ENCODE assay signal across 9 cellular contexts in genomic region chr10:72255977-72256729, GRCh38. TPM values are rescaled to one million over a fixed set of nuclear protein-coding genes. Genes with fewer than 3 reads are reported as not detected.
DNase-seq lines count a peak whose midpoint lies in the region; ATAC-seq and TF ChIP-seq lines count a peak whose summit lies in the region.
"Had no signal": no experiment of that assay in that cellular context is flagged by ENCODE, and none has a peak within 500 bp of the region (broad histone marks: within the 10 kb centered on the region; RNA-seq: fewer than 3 reads in every experiment).

No MANE protein-coding gene starts in this region.

- no peaks in the 10 kb centered on the region for H3K9me3 ChIP-seq in right atrium auricular region

- H3K9me3 Mint-ChIP-seq in MCF 10A (ENCODE audit: unreplicated experiment) (no peaks in the 10 kb centered on the region), natural killer cell (no peaks in the 10 kb centered on the region)

- H3K36me3 Mint-ChIP-seq in MCF 10A (ENCODE audit: insufficient read depth, unreplicated experiment) (no peaks in the 10 kb centered on the region), natural killer cell (no peaks in the 10 kb centered on the region)

- intact Hi-C loops in left cardiac atrium (cut with DNase I) (loop anchor here in 1 of 2 donors (2.0 kb wide), 1 partner anchor 17 kb away; the partner anchor contains the start of gene DDIT4), MCF 10A (cut with micrococcal nuclease) (no loop called here), natural killer cell (cut with micrococcal nuclease) (no loop called here)

- peaks cover 5 to 89% of the 10 kb centered on the region in 2 donors for H3K4me1 ChIP-seq in right atrium auricular region
- no peaks in the 10 kb centered on the region for H3K4me1 ChIP-seq in urinary bladder (ENCODE audit: insufficient read depth)

- H3K4me3 ChIP-seq in right atrium auricular region (no peak overlapping the region), urinary bladder (ENCODE audit: low read depth, low read length) (no peak overlapping the region)

- H3K4me3 Mint-ChIP-seq in MCF 10A (ENCODE audit: unreplicated experiment) = peak overlapping the region; percentile 28
- peak overlapping the region; percentile 18 for H3K4me3 Mint-ChIP-seq in natural killer cell

- H3K27ac Mint-ChIP-seq in MCF 10A (ENCODE audit: low read depth, unreplicated experiment) = peak overlapping the region; percentile 88
- peak overlapping the region; percentile 70 to 96 for H3K27ac Mint-ChIP-seq in natural killer cell

- POLR2A ChIA-PET in MCF 10A (lab: Yijun Ruan, JAX) = interaction anchor here (0.6 to 27.1 kb wide), 20 partner anchors 8 to 997 kb away, joined by 3 to 902 read pairs (median 9); partner anchors contain the start of genes ANAPC16, ASCC1, DDIT4 and MRPS16

- no peaks in the 10 kb centered on the region for H3K27me3 ChIP-seq in right atrium auricular region

- ATAC-seq in left cardiac atrium (no peak), natural killer cell (no peak)

- DNase-seq in right atrium auricular region (ENCODE audit: low spot score) (no peak), left cardiac atrium (no peak), MCF 10A (ENCODE audit: unreplicated experiment) (peak; percentile 81), natural killer cell (no peak), NCI-H1048 (lab: John Stamatoyannopoulos, UW) (no peak), A172 (ENCODE audit: low spot score) (no peak), NAMALWA (ENCODE audit: low spot score) (no peak)
- DNase-seq: NCI-H524 had no signal

- BruUV-seq in MCF 10A (replicated peaks; lab: Mats Ljungman, UMichigan) = no TSS peak

- 92% methylated on average over 6 of the region's 6 CpGs for WGBS in urinary bladder

- H3K4me1 Mint-ChIP-seq in MCF 10A (ENCODE audit: insufficient read depth, unreplicated experiment) = peaks cover 52% of the 10 kb centered on the region
- H3K4me1 Mint-ChIP-seq in natural killer cell = peaks cover 58 to 81% of the 10 kb centered on the region in 2 donors

- H3K36me3 ChIP-seq in right atrium auricular region (no peaks in the 10 kb centered on the region), urinary bladder (ENCODE audit: insufficient read depth) (no peaks in the 10 kb centered on the region)

- H3K27ac ChIP-seq in right atrium auricular region (peak overlapping the region; percentile 91 to 96), urinary bladder (ENCODE audit: low read depth) (peak overlapping the region; percentile 92)

- TF ChIP-seq CTCF in right atrium auricular region (IDR thresholded peaks at IDR 0.05) (no peak), MCF 10A (IDR thresholded peaks at IDR 0.05; ENCODE audit: unreplicated experiment) (no peak), natural killer cell (IDR thresholded peaks at IDR 0.05) (no peak)

- H3K27me3 Mint-ChIP-seq in MCF 10A (ENCODE audit: insufficient read depth, unreplicated experiment) = no peaks in the 10 kb centered on the region
- no peaks in the 10 kb centered on the region for H3K27me3 Mint-ChIP-seq in natural killer cell (ENCODE audit: low read depth in 2 of 2)

- CTCF ChIA-PET in MCF 10A (lab: Yijun Ruan, JAX) = interaction anchor here (0.5 to 4.5 kb wide), 5 partner anchors 18 to 405 kb away, joined by 3 to 23 read pairs (median 4); partner anchors contain the start of genes DDIT4 and PSAP

RNA-seq across cellular contexts. Expression of gene DDIT4, which starts 17.6 kb away (rescaled TPM):
- total RNA-seq in right atrium auricular region = 100 to 1,000 TPM; 100 to 136 TPM
- total RNA-seq in left cardiac atrium = 100 to 1,000 TPM in 1 of 2 donors, 10 to 100 TPM in 1; 88.8 to 112 TPM
- total RNA-seq in MCF 10A (2022) = 698 and 872 TPM in 2 replicates
- total RNA-seq in natural killer cell = 100 to 1,000 TPM; 174 to 232 (median 200) TPM
- total RNA-seq in urinary bladder = 137 TPM
- polyA plus RNA-seq in urinary bladder = 277 TPM
- total RNA-seq in A172 (2014; rRNA removed; shearing (Covaris generic)) = 7.8 and 14.6 TPM in 2 replicates

RNA-seq across cellular contexts. Expression of gene ASCC1, which starts 40.1 kb away (rescaled TPM):
- total RNA-seq in right atrium auricular region (10 to 100 TPM; 27.2 to 37.0 TPM), left cardiac atrium (10 to 100 TPM; 25.2 to 28.1 TPM), MCF 10A (2022) (26.3 and 31.6 TPM in 2 replicates), natural killer cell (10 to 100 TPM; 26.0 to 35.2 (median 29.3) TPM), urinary bladder (33.5 TPM)
- 29.7 TPM for polyA plus RNA-seq in urinary bladder
- total RNA-seq in A172 (2014; rRNA removed; shearing (Covaris generic)) = 30.0 and 39.5 TPM in 2 replicates

RNA-seq across cellular contexts. Expression of gene ANAPC16, which starts 40.3 kb away (rescaled TPM):
- total RNA-seq in right atrium auricular region (100 to 1,000 TPM; 139 to 163 TPM), left cardiac atrium (100 to 1,000 TPM; 155 to 168 TPM), MCF 10A (2022) (97.0 and 110 TPM in 2 replicates), natural killer cell (10 to 100 TPM; 70.9 to 77.0 (median 71.0) TPM), urinary bladder (82.4 TPM)
- 157 TPM for polyA plus RNA-seq in urinary bladder
- 69.5 and 78.1 TPM in 2 replicates for total RNA-seq in A172 (2014; rRNA removed; shearing (Covaris generic))
